In genomic region chr1:40372658-40373322, GRCh38 we compare ENCODE assay signal across 7 cellular contexts. TPM values are rescaled to one million over a fixed set of nuclear protein-coding genes. Genes with fewer than 3 reads are reported as not detected.
DNase-seq lines count a peak whose midpoint lies in the region; ATAC-seq and TF ChIP-seq lines count a peak whose summit lies in the region.

No MANE protein-coding gene starts in this region.

- in situ Hi-C loops in KBM-7 (cut with MboI; ENCODE audit: low pct_unique_long_range_greater_than_20kb, low sequenced_read_pairs) = no loop called here

- no peaks in the 10 kb centered on the region for H3K36me3 ChIP-seq in rectal smooth muscle tissue (ENCODE audit: control insufficient read depth, insufficient read depth, low read length)

- ATAC-seq in HG02870 (IDR thresholded peaks at IDR 0.05; ENCODE audit: unreplicated experiment) = no peak
- no peak for ATAC-seq in omental fat pad (ENCODE audit: low FRiP score)

- H3K4me3 ChIP-seq in GM12864 (ENCODE audit: low read depth, low read length) (peak overlapping the region; percentile 43), dorsolateral prefrontal cortex (peak overlapping the region in 55 of 59 donors; percentile 56 to 100 (median 96)), rectal smooth muscle tissue (ENCODE audit: low read length) (peak overlapping the region; percentile 62)

- H3K27ac ChIP-seq in dorsolateral prefrontal cortex (peak overlapping the region in 38 of 59 donors; percentile 3 to 98 (median 92)), rectal smooth muscle tissue (ENCODE audit: low read depth, low read length) (no peak overlapping the region)

- H3K4me1 ChIP-seq in rectal smooth muscle tissue (ENCODE audit: control insufficient read depth, insufficient read depth, low read length) = peaks cover 2% of the 10 kb centered on the region

- DNase-seq in GM12864 (ENCODE audit: low read depth) (no peak), NCI-H2029 treated with DMSO at 0.1 percent for 48 hours (lab: John Stamatoyannopoulos, UW) (peak; percentile 93), dorsolateral prefrontal cortex (no peak), omental fat pad (ENCODE audit: low spot score) (no peak), KBM-7 (no peak)

- intact Hi-C loops in dorsolateral prefrontal cortex (cut with DNase I) = no loop called here

- H3K27me3 ChIP-seq in dorsolateral prefrontal cortex (no peaks in the 10 kb centered on the region), rectal smooth muscle tissue (ENCODE audit: control insufficient read depth, insufficient read depth, low read length) (no peaks in the 10 kb centered on the region)

- TF ChIP-seq CTCF in GM12864 (IDR thresholded peaks at IDR 0.05; ENCODE audit: low read depth, low read length, missing control alignments) = no peak
- no peak for TF ChIP-seq CTCF in dorsolateral prefrontal cortex (IDR thresholded peaks at IDR 0.05 in 54 of 56, conservative IDR thresholded peaks at IDR 0.05 in 2 of 56; ENCODE audit: low read depth in 1 of 56, partially characterized antibody in 56 of 56)
- TF ChIP-seq CTCF in omental fat pad (IDR thresholded peaks at IDR 0.05) = no peak

- H3K9ac ChIP-seq in rectal smooth muscle tissue (ENCODE audit: low read length) = no peak overlapping the region

RNA-seq across cellular contexts. Expression of gene SMAP2, which starts 0.7 kb away (rescaled TPM):
- total RNA-seq in dorsolateral prefrontal cortex = 100 to 1,000 TPM in 80 of 120 experiments, 10 to 100 TPM in 40; 58.5 to 148 (median 109) TPM
- 100 to 1,000 TPM in 1 of 4 donors, 10 to 100 TPM in 3; 45.4 to 119 (median 60.1) TPM for total RNA-seq in omental fat pad

RNA-seq across cellular contexts. Expression of gene COL9A2, which starts 55.7 kb away (rescaled TPM):
- total RNA-seq in dorsolateral prefrontal cortex (100 to 1,000 TPM in 2 of 120 experiments, 10 to 100 TPM in 118; 11.0 to 162 (median 38.4) TPM), omental fat pad (10 to 100 TPM in 2 of 4 donors, 1 to 10 TPM in 2; 1.6 to 15.6 (median 9.0) TPM)

Comparison
In these comparisons a context has a peak if more than half of its experiments do, and no peak if none do; other contexts are left out.
1. H3K4me3 ChIP-seq: peak in every context shown above with its lines; median percentile 96 in dorsolateral prefrontal cortex; 62 in rectal smooth muscle tissue; 43 in GM12864.